ENCODE assay signal across 8 cellular contexts in the genomic region with DNA sequence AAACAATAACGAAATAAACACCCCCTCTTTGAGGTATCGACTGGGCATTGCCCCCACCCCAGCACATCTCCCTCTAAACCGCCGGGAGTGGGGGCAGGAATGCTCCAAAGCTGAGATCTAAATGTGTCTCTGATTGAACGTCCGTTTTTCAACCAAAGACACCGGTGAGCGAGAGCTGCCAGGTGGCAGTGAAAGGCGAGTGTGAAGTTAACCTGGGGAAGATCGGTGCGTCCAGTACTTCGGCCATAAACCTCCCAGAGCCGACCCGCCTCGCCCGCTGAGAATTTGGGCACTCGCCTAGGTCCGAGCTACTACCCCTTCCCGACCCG. TPM values are rescaled to one million over a fixed set of nuclear protein-coding genes. Genes with fewer than 3 reads are reported as not detected.
DNase-seq lines count a peak whose midpoint lies in the region; ATAC-seq, FAIRE-seq and TF ChIP-seq lines count a peak whose summit lies in the region.

No MANE protein-coding gene starts in this region.

- H2AFZ ChIP-seq in astrocyte (ENCODE audit: low read depth, low read length): peak overlapping the region; percentile 90

- ATAC-seq in GM18511 (IDR thresholded peaks at IDR 0.05; ENCODE audit: unreplicated experiment) (peak; percentile 28), HG02870 (IDR thresholded peaks at IDR 0.05; ENCODE audit: unreplicated experiment) (no peak)

- no peak for TF ChIP-seq CTCF in 22Rv1 (IDR thresholded peaks at IDR 0.05)
- no peak for TF ChIP-seq CTCF in astrocyte (IDR thresholded peaks at IDR 0.05; ENCODE audit: insufficient read depth, low read depth, low read length)

- H3K27me3 ChIP-seq in astrocyte (ENCODE audit: insufficient read depth, low read length) (peaks cover 7% of the 10 kb centered on the region), subcutaneous abdominal adipose tissue (ENCODE audit: control insufficient read depth in 5 of 5, insufficient read depth in 4 of 5, low read length in 5 of 5) (no peaks in the 10 kb centered on the region)

- H3K9ac ChIP-seq in astrocyte (ENCODE audit: low read length) (peak overlapping the region; percentile 86), subcutaneous abdominal adipose tissue (ENCODE audit: low read length in 5 of 5) (peak overlapping the region; percentile 40 to 87 (median 84))

- H3K9me3 Mint-ChIP-seq in astrocyte (ENCODE audit: unreplicated experiment): no peaks in the 10 kb centered on the region

- peak overlapping the region; percentile 79 for H3K4me3 ChIP-seq in astrocyte (ENCODE audit: insufficient read depth, low read depth, low read length)
- H3K4me3 ChIP-seq in subcutaneous abdominal adipose tissue (ENCODE audit: low read depth in 1 of 5, low read length in 5 of 5): peak overlapping the region; percentile 73 to 83 (median 81)

- H3K36me3 Mint-ChIP-seq in astrocyte (ENCODE audit: low read depth, unreplicated experiment): peaks cover 13% of the 10 kb centered on the region

- H3K9me3 ChIP-seq in astrocyte (ENCODE audit: insufficient read depth, low read depth, low read length): no peaks in the 10 kb centered on the region
- no peaks in the 10 kb centered on the region for H3K9me3 ChIP-seq in subcutaneous abdominal adipose tissue (ENCODE audit: control insufficient read depth in 5 of 5, low read length in 5 of 5)

- H3K4me2 ChIP-seq in astrocyte (ENCODE audit: low read length): peak overlapping the region; percentile 98

- TF ChIP-seq POLR2A in GM12892 (IDR thresholded peaks at IDR 0.05; ENCODE audit: low read depth, low read length): no peak

- H3K27ac ChIP-seq in 22Rv1 (peak overlapping the region; percentile 86), astrocyte (ENCODE audit: low read depth, low read length) (peak overlapping the region; percentile 10), subcutaneous abdominal adipose tissue (ENCODE audit: low read depth, low read length) (peak overlapping the region; percentile 65)

- H3K27me3 Mint-ChIP-seq in astrocyte (ENCODE audit: low read depth, unreplicated experiment): no peaks in the 10 kb centered on the region

- peaks cover 12% of the 10 kb centered on the region for H3K4me1 Mint-ChIP-seq in astrocyte (ENCODE audit: low read depth, unreplicated experiment)

- no peak for FAIRE-seq in astrocyte (lab: Jason Lieb, UNC)
- FAIRE-seq in GM12892 (lab: Jason Lieb, UNC): no peak

- peak; percentile 20 for DNase-seq in HuH-7 (ENCODE audit: low spot score)
- DNase-seq in astrocyte (ENCODE audit: low read depth): no peak
- DNase-seq in inferior parietal cortex (ENCODE audit: extremely low spot score): peak; percentile 23
- DNase-seq in GM12892 (ENCODE audit: insufficient read length): no peak

- H3K4me3 Mint-ChIP-seq in astrocyte (ENCODE audit: unreplicated experiment): peak overlapping the region; percentile 88

- peak overlapping the region; percentile 92 for H3K27ac Mint-ChIP-seq in astrocyte (ENCODE audit: unreplicated experiment)

- H3K4me1 ChIP-seq in astrocyte (ENCODE audit: insufficient read depth, low read length) (peaks cover 19% of the 10 kb centered on the region), subcutaneous abdominal adipose tissue (ENCODE audit: control insufficient read depth in 5 of 5, insufficient read depth in 5 of 5, low read length in 5 of 5) (peaks cover 7 to 41% (median 36%) of the 10 kb centered on the region in 5 donors)

- H3K36me3 ChIP-seq in astrocyte (ENCODE audit: insufficient read depth, low read length) (no peaks in the 10 kb centered on the region), subcutaneous abdominal adipose tissue (ENCODE audit: control insufficient read depth in 5 of 5, insufficient read depth in 5 of 5, low read length in 5 of 5) (peaks cover under 1 to 23% (median 21%) of the 10 kb centered on the region in 5 donors)

- peaks cover 9% of the 10 kb centered on the region for H3K79me2 ChIP-seq in astrocyte (ENCODE audit: insufficient read depth, low read length)

- H4K20me1 ChIP-seq in astrocyte (ENCODE audit: insufficient read depth, low read length): peaks cover 6% of the 10 kb centered on the region

RNA-seq across cellular contexts. Expression of a gene that starts 0.6 kb away (rescaled TPM):
- 12.7 and 15.0 TPM in 2 replicates for total RNA-seq in astrocyte
- 10.7 TPM for polyA plus RNA-seq in GM12892 (2012; ENCODE audit: missing spikeins)

RNA-seq across cellular contexts. Expression of a gene that starts 14.2 kb away (rescaled TPM):
- not detected in 2 replicates for total RNA-seq in astrocyte
- polyA plus RNA-seq in GM12892 (2012; ENCODE audit: missing spikeins): not detected

RNA-seq across cellular contexts. Expression of a gene that starts 50.8 kb away (rescaled TPM):
- 13.6 and 23.6 TPM in 2 replicates for total RNA-seq in astrocyte
- polyA plus RNA-seq in GM12892 (2012; ENCODE audit: missing spikeins): 2.5 TPM

Comparison
In these comparisons a context has a peak if more than half of its experiments do, and no peak if none do; other contexts are left out.
1. H3K27ac ChIP-seq: peak in every context shown above with its lines; median percentile 86 in 22Rv1; 65 in subcutaneous abdominal adipose tissue; 10 in astrocyte.
2. DNase-seq: peak in HuH-7 (single experiment) and inferior parietal cortex (single experiment); none in astrocyte (single experiment) and GM12892 (single experiment).